22 cellular contexts compared by ENCODE assay signal in the genomic region with DNA sequence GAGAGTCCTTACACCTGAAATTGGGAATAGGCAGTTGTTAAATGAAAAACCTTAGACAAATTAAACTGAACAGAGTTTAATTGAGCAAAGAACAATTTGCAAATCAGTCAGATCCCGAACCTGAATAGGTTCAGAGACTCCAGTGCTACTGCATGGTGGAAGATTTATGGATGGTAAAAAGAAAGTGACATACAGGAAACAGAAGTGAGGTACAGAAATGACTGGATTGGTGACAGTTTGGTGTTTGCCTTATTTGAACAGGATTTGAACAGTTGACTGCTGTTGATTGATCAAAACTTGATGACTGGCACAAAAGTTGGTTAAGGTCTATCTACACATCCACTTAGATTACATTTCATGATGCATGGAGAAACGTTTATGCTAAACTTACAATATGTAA.
DNase-seq lines count a peak whose midpoint lies in the region; ATAC-seq, FAIRE-seq and TF ChIP-seq lines count a peak whose summit lies in the region.
"Had no signal": no experiment of that assay in that cellular context is flagged by ENCODE, and none has a peak within 500 bp of the region (broad histone marks: within the 10 kb centered on the region; RNA-seq: fewer than 3 reads in every experiment).

No MANE protein-coding gene starts in this region.

- no peaks in the 10 kb centered on the region for H3K4me1 ChIP-seq in transverse colon

- in situ Hi-C loops in transverse colon (cut with MboI; ENCODE audit: low pct_ligation_motif_present in 1 of 4, low pct_unique_long_range_greater_than_20kb in 1 of 4, low sequenced_read_pairs in 3 of 4) = no loop called here

- 50 to 66% methylated on average over 2 of the region's 2 CpGs for WGBS in transverse colon (ENCODE audit: low coverage in 1 of 2), 2 donors

- H3K27ac ChIP-seq in transverse colon = no peak overlapping the region
- H3K27ac ChIP-seq: RWPE1, SJSA1 had no signal

- TF ChIP-seq CTCF in transverse colon (IDR thresholded peaks at IDR 0.05) = no peak

- intact Hi-C loops in transverse colon (cut with DNase I; ENCODE audit: low total_unique reads) = no loop called here

- no peak for TF ChIP-seq EP300 in transverse colon (IDR thresholded peaks at IDR 0.05; ENCODE audit: low read depth)

- TF ChIP-seq POLR2A in GM12891 (IDR thresholded peaks at IDR 0.05; ENCODE audit: low read depth, low read length) (no peak), transverse colon (IDR thresholded peaks at IDR 0.05) (no peak)

- no peaks in the 10 kb centered on the region for H3K27me3 ChIP-seq in transverse colon
- H3K27me3 ChIP-seq: SJSA1 had no signal

- DNase-seq in GM12891 (ENCODE audit: insufficient read length, low spot score) (no peak), transverse colon (no peak), NCI-H524 treated with DMSO at 0.1 percent for 48 hours (lab: John Stamatoyannopoulos, UW) (no peak), SK-N-DZ (ENCODE audit: low spot score) (no peak)
- DNase-seq: ACHN; CD4-positive, alpha-beta T cell; DMS79; HFFc6; NCI-H1436 treated with DMSO at 0.1 percent for 48 hours; NCI-H2107; NCI-H226; NCI-H526 treated with DMSO at 0.1 percent for 48 hours; NK-92 treated with Interleukin-12 subunit alpha and Interleukin-12 subunit beta, amount 100 ng/mL, for 24 hours; OCI-M1; T-helper 9 cell had no signal

- H3K9me3 ChIP-seq in transverse colon = no peaks in the 10 kb centered on the region
- H3K9me3 ChIP-seq: SJSA1 had no signal

- peak; percentile 51 for FAIRE-seq in GM12891 (lab: Jason Lieb, UNC)

- ATAC-seq in GM18909 (IDR thresholded peaks at IDR 0.05; ENCODE audit: poor library complexity, unreplicated experiment) (peak; percentile 48), HG02642 (IDR thresholded peaks at IDR 0.05; ENCODE audit: poor library complexity, unreplicated experiment) (peak; percentile 45), HG03175 (IDR thresholded peaks at IDR 0.05; ENCODE audit: unreplicated experiment) (peak; percentile 72), esophagus mucosa (no peak)
- ATAC-seq: GM23338 had no signal

- H3K36me3 ChIP-seq in transverse colon = no peaks in the 10 kb centered on the region
- H3K36me3 ChIP-seq: SJSA1 had no signal

- H3K4me3 ChIP-seq in transverse colon = no peak overlapping the region
- H3K4me3 ChIP-seq: GM23338, SJSA1 had no signal

TF ChIP-seq in GM12891, 5 proteins besides CTCF, POLR2A, EP300 and RAD21:
- TF ChIP-seq POU2F2 (IDR thresholded peaks at IDR 0.05; ENCODE audit: low read depth, low read length) (no peak), POLR2AphosphoS5 (IDR thresholded peaks at IDR 0.05; ENCODE audit: low read depth, low read length) (no peak), PAX5 (IDR thresholded peaks at IDR 0.05; ENCODE audit: insufficient read depth, low read length, severe bottlenecking) (no peak), SPI1 (IDR thresholded peaks at IDR 0.05; ENCODE audit: low read depth, low read length) (no peak), TAF1 (IDR thresholded peaks at IDR 0.05; ENCODE audit: low read depth, low read length) (no peak)
TF ChIP-seq in GM12891: peak in this region for 0.
